In genomic region chr4:94926936-94927335, GRCh38 we compare ENCODE assay signal across 26 cellular contexts.
"Had no signal": no experiment of that assay in that cellular context is flagged by ENCODE, and none has a peak within 500 bp of the region (broad histone marks: within the 10 kb centered on the region; RNA-seq: fewer than 3 reads in every experiment).

No MANE protein-coding gene starts in this region.

- H3K27me3 Mint-ChIP-seq: activated CD4-positive, alpha-beta memory T cell treated with anti-CD3 and anti-CD28 coated beads for 36 hours; activated T-helper 17 cell treated with anti-CD3 and anti-CD28 coated beads, Interleukin-2, amount 50 U/mL, for 72 hours; brain; T-helper 17 cell had no signal

- H3K27me3 ChIP-seq: cardiac muscle cell had no signal

- H3K9me3 Mint-ChIP-seq: activated CD4-positive, alpha-beta memory T cell treated with anti-CD3 and anti-CD28 coated beads for 36 hours; activated CD4-positive, alpha-beta T cell treated with anti-CD3 and anti-CD28 coated beads, Interleukin-2, amount 10 ng/mL, durations not matched to agents 7 days and 5 days; activated naive CD4-positive, alpha-beta T cell treated with anti-CD3 and anti-CD28 coated beads for 36 hours; activated T-helper 17 cell treated with anti-CD3 and anti-CD28 coated beads, Interleukin-2, amount 50 U/mL, for 72 hours had no signal

- H3K36me3 ChIP-seq: cardiac muscle cell had no signal

- H3K4me1 Mint-ChIP-seq: activated CD4-positive, alpha-beta T cell treated with anti-CD3 and anti-CD28 coated beads, Interleukin-2, amount 10 ng/mL, durations not matched to agents 7 days and 5 days; activated T-helper 17 cell treated with anti-CD3 and anti-CD28 coated beads, Interleukin-2, amount 50 U/mL, for 72 hours; T-helper 17 cell had no signal

- DNase-seq: activated CD4-positive, alpha-beta memory T cell treated with anti-CD3 and anti-CD28 coated beads for 36 hours; activated CD4-positive, alpha-beta T cell treated with anti-CD3 and anti-CD28 coated beads, Interleukin-2, amount 10 ng/mL, durations not matched to agents 7 days and 5 days; activated CD4-positive, CD25-positive, alpha-beta regulatory T cell; activated gamma-delta T cell; activated naive CD4-positive, alpha-beta T cell treated with anti-CD3 and anti-CD28 coated beads for 36 hours; activated T-cell treated with anti-CD3 and anti-CD28 coated beads for 4 hours; activated T-cell treated with anti-CD3 and anti-CD28 coated beads, Interleukin-2, amount 50 U/mL, for 48 hours; amygdala; IMR-90; Kasumi-1; KBM-7; NCI-H1092; NCI-H2029; NCI-H2107; NCI-H2171 treated with DMSO at 0.1 percent for 48 hours; NCI-H226; NCI-H526; NCI-H82; OCI-M1; SHP77; T-helper 17 cell; T-helper 9 cell had no signal

- H3K36me3 Mint-ChIP-seq: activated CD4-positive, alpha-beta memory T cell treated with anti-CD3 and anti-CD28 coated beads for 36 hours; activated naive CD8-positive, alpha-beta T cell; brain had no signal

- H3K27ac Mint-ChIP-seq: activated CD4-positive, alpha-beta memory T cell treated with anti-CD3 and anti-CD28 coated beads for 36 hours; activated CD4-positive, alpha-beta T cell treated with anti-CD3 and anti-CD28 coated beads, Interleukin-2, amount 10 ng/mL, durations not matched to agents 7 days and 5 days; activated naive CD4-positive, alpha-beta T cell treated with anti-CD3 and anti-CD28 coated beads for 36 hours; activated naive CD8-positive, alpha-beta T cell; activated T-helper 17 cell treated with anti-CD3 and anti-CD28 coated beads, Interleukin-2, amount 50 U/mL, for 72 hours; T-helper 17 cell had no signal

- H3K4me3 ChIP-seq: cardiac muscle cell had no signal

- H3K4me3 Mint-ChIP-seq: activated CD4-positive, alpha-beta memory T cell treated with anti-CD3 and anti-CD28 coated beads for 36 hours; activated CD4-positive, alpha-beta T cell treated with anti-CD3 and anti-CD28 coated beads, Interleukin-2, amount 10 ng/mL, durations not matched to agents 7 days and 5 days; activated naive CD4-positive, alpha-beta T cell treated with anti-CD3 and anti-CD28 coated beads for 36 hours; activated naive CD8-positive, alpha-beta T cell; activated T-helper 17 cell treated with anti-CD3 and anti-CD28 coated beads, Interleukin-2, amount 50 U/mL, for 72 hours; brain; T-helper 17 cell had no signal

- H3K27ac ChIP-seq: cardiac muscle cell had no signal
